In the genomic region with DNA sequence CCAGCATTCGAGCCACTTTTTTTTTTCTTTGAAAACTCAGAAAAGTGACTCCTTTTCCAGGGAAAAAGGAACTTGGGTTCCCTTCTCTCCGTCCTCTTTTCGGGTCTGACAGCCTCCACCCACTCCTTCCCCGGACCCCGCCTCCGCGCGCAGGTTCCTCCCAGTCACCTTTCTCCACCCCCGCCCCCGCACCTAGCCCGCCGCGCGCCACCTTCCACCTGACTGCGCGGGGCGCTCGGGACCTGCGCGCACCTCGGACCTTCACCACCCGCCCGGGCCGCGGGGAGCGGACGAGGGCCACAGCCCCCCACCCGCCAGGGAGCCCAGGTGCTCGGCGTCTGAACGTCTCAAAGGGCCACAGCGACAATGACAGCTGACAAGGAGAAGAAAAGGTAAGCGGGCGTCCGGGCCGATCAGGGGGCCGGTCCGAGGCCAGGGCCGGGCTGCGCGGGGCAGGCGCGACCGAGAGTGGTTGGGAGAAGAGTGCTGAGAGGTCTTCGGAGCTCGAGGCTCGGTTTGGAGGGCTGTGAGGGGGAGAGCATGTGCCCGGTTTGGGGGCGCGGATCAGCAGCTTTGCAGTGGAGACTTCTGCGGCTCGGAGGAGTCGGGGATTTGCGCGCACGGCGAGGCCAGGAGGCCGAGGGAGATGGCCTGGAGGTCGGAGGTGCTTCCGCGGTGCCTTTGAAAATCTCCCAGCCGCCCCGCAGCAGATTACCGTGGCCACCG, we compare ENCODE assay signal across 8 cellular contexts. TPM values are rescaled to one million over a fixed set of nuclear protein-coding genes. Genes with fewer than 3 reads are reported as not detected.
DNase-seq lines count a peak whose midpoint lies in the region; ATAC-seq lines count a peak whose summit lies in the region.

No MANE protein-coding gene starts in this region.

- no CpG with 5 or more reads among the region's 65 CpGs for WGBS in mesendoderm (ENCODE audit: extremely low coverage, insufficient coverage, low lambda C conversion rate)

- H3K4me1 ChIP-seq in duodenal mucosa (ENCODE audit: control insufficient read depth in 1 of 2, insufficient read depth in 2 of 2, low read length in 2 of 2) (peaks cover 28 to 31% of the 10 kb centered on the region in 2 donors), mesendoderm (ENCODE audit: control insufficient read depth, low read depth, low read length) (no peaks in the 10 kb centered on the region)

- H3K4me1 Mint-ChIP-seq in activated CD4-positive, alpha-beta T cell treated with anti-CD3 and anti-CD28 coated beads, Interleukin-2, amount 10 ng/mL, durations not matched to agents 24 days and 14 days, result peaks cover 30% of the 10 kb centered on the region

- peak; percentile 34 for ATAC-seq in GM21619 (IDR thresholded peaks at IDR 0.05; ENCODE audit: unreplicated experiment)
- no peak for ATAC-seq in GM18519 (IDR thresholded peaks at IDR 0.05; ENCODE audit: low FRiP score, unreplicated experiment)

- no peaks in the 10 kb centered on the region for H3K27me3 ChIP-seq in MG63
- H3K27me3 ChIP-seq in duodenal mucosa (ENCODE audit: control insufficient read depth in 1 of 2, insufficient read depth in 2 of 2, low read length in 2 of 2), result no peaks in the 10 kb centered on the region
- H3K27me3 ChIP-seq in mesendoderm (ENCODE audit: insufficient read depth, low read length, poor library complexity), result peaks cover 44% of the 10 kb centered on the region

- H2AK5ac ChIP-seq in mesendoderm (ENCODE audit: low read length), result no peak overlapping the region

- DNase-seq in DMS153 (lab: John Stamatoyannopoulos, UW) (peak; percentile 64), MG63 (peak; percentile 59), mesendoderm (peak; percentile 62)
- peak; percentile 91 for DNase-seq in activated CD4-positive, alpha-beta T cell treated with anti-CD3 and anti-CD28 coated beads, Interleukin-2, amount 10 ng/mL, durations not matched to agents 24 days and 14 days
- DNase-seq in stimulated activated CD8-positive, alpha-beta memory T cell treated with anti-CD3 and anti-CD28 coated beads, Interleukin-4, amount 100 ng/mL, for 1 hour (ENCODE audit: low read depth in 2 of 2, low spot score in 1 of 2), result peak; percentile 46 to 53

- peak overlapping the region; percentile 87 for H3K4me3 Mint-ChIP-seq in activated CD4-positive, alpha-beta T cell treated with anti-CD3 and anti-CD28 coated beads, Interleukin-2, amount 10 ng/mL, durations not matched to agents 24 days and 14 days

- peak overlapping the region; percentile 66 for H3K27ac Mint-ChIP-seq in activated CD4-positive, alpha-beta T cell treated with anti-CD3 and anti-CD28 coated beads, Interleukin-2, amount 10 ng/mL, durations not matched to agents 24 days and 14 days

- peak overlapping the region; percentile 94 for H3K27ac ChIP-seq in duodenal mucosa (ENCODE audit: low read depth, low read length)
- no peak overlapping the region for H3K27ac ChIP-seq in mesendoderm (ENCODE audit: low read depth, low read length)

- peak overlapping the region; percentile 70 for H3K4me2 ChIP-seq in mesendoderm (ENCODE audit: low read length)

- H3K9ac ChIP-seq in duodenal mucosa (ENCODE audit: low read depth in 1 of 2, low read length in 2 of 2) (peak overlapping the region; percentile 78 to 86), mesendoderm (ENCODE audit: low read length) (peak overlapping the region; percentile 3)

- H3K36me3 Mint-ChIP-seq in activated CD4-positive, alpha-beta T cell treated with anti-CD3 and anti-CD28 coated beads, Interleukin-2, amount 10 ng/mL, durations not matched to agents 24 days and 14 days (ENCODE audit: low read depth), result peaks cover 2% of the 10 kb centered on the region

- peak overlapping the region; percentile 78 for H3K56ac ChIP-seq in mesendoderm (ENCODE audit: low read length)

- H3K79me1 ChIP-seq in mesendoderm (ENCODE audit: low read length), result no peaks in the 10 kb centered on the region

- H3K9me3 Mint-ChIP-seq in activated CD4-positive, alpha-beta T cell treated with anti-CD3 and anti-CD28 coated beads, Interleukin-2, amount 10 ng/mL, durations not matched to agents 24 days and 14 days, result no peaks in the 10 kb centered on the region

- no peak overlapping the region for H4K8ac ChIP-seq in mesendoderm (ENCODE audit: low read depth, low read length)

- H3K4me3 ChIP-seq in MG63, result peak overlapping the region; percentile 90
- peak overlapping the region; percentile 86 to 89 for H3K4me3 ChIP-seq in duodenal mucosa (ENCODE audit: low read depth in 1 of 2, low read length in 2 of 2)
- peak overlapping the region; percentile 4 for H3K4me3 ChIP-seq in mesendoderm (ENCODE audit: low read length)

- no peak overlapping the region for H2BK120ac ChIP-seq in mesendoderm (ENCODE audit: low read depth, low read length)

- no peak overlapping the region for H2BK5ac ChIP-seq in mesendoderm (ENCODE audit: low read length)

- peaks cover 71% of the 10 kb centered on the region for H3K27me3 Mint-ChIP-seq in activated CD4-positive, alpha-beta T cell treated with anti-CD3 and anti-CD28 coated beads, Interleukin-2, amount 10 ng/mL, durations not matched to agents 24 days and 14 days

- no peaks in the 10 kb centered on the region for H3K9me3 ChIP-seq in MG63
- H3K9me3 ChIP-seq in duodenal mucosa (ENCODE audit: control insufficient read depth in 1 of 2, low read length in 2 of 2), result no peaks in the 10 kb centered on the region

- intact Hi-C loops in activated CD4-positive, alpha-beta T cell treated with anti-CD3 and anti-CD28 coated beads, Interleukin-2, amount 10 ng/mL, durations not matched to agents 24 days and 14 days (cut with micrococcal nuclease), result loop anchor here (2.0 to 5.0 kb wide), 6 partner anchors 55 to 285 kb away; no protein-coding TSS in a partner anchor

- no peak overlapping the region for H4K5ac ChIP-seq in mesendoderm (ENCODE audit: low read length)

- H3K36me3 ChIP-seq in MG63 (peaks cover 15% of the 10 kb centered on the region), duodenal mucosa (ENCODE audit: control insufficient read depth in 1 of 2, insufficient read depth in 2 of 2, low read length in 2 of 2) (no peaks in the 10 kb centered on the region), mesendoderm (ENCODE audit: control insufficient read depth, insufficient read depth, low read length) (no peaks in the 10 kb centered on the region)

- no peak overlapping the region for H3K18ac ChIP-seq in mesendoderm (ENCODE audit: low read length)

- no peak overlapping the region for H3K23ac ChIP-seq in mesendoderm (ENCODE audit: low read length)

- H2BK15ac ChIP-seq in mesendoderm (replicated peaks; ENCODE audit: low read depth), result no peak overlapping the region

- no peaks in the 10 kb centered on the region for H3K79me2 ChIP-seq in mesendoderm (ENCODE audit: control insufficient read depth, insufficient read depth, low read length)

- H3K4ac ChIP-seq in mesendoderm (ENCODE audit: low read depth, low read length), result no peak overlapping the region

RNA-seq across cellular contexts. Expression of a gene that starts 0.5 kb away (rescaled TPM):
- total RNA-seq in MG63 (2014; rRNA removed; shearing (Covaris generic); ENCODE audit: low replicate concordance), result 27.6 and 46.1 TPM in 2 replicates
- total RNA-seq in activated CD4-positive, alpha-beta T cell treated with anti-CD3 and anti-CD28 coated beads, Interleukin-2, amount 10 ng/mL, durations not matched to agents 24 days and 14 days, result 16.2 and 19.4 TPM in 2 replicates
- polyA plus RNA-seq in mesendoderm (2013, experiment 1 of 2), result 0.81 TPM
- polyA plus RNA-seq in mesendoderm (2013, experiment 2 of 2), result 1.1 TPM

Comparison
In these comparisons a context has a peak if more than half of its experiments do, and no peak if none do; other contexts are left out.
1. H3K4me3 ChIP-seq: peak in every context shown above with its lines; median percentile 90 in MG63; 88 in duodenal mucosa; 4 in mesendoderm.